Comparison of ENCODE assay signal across 9 cellular contexts in the genomic region with DNA sequence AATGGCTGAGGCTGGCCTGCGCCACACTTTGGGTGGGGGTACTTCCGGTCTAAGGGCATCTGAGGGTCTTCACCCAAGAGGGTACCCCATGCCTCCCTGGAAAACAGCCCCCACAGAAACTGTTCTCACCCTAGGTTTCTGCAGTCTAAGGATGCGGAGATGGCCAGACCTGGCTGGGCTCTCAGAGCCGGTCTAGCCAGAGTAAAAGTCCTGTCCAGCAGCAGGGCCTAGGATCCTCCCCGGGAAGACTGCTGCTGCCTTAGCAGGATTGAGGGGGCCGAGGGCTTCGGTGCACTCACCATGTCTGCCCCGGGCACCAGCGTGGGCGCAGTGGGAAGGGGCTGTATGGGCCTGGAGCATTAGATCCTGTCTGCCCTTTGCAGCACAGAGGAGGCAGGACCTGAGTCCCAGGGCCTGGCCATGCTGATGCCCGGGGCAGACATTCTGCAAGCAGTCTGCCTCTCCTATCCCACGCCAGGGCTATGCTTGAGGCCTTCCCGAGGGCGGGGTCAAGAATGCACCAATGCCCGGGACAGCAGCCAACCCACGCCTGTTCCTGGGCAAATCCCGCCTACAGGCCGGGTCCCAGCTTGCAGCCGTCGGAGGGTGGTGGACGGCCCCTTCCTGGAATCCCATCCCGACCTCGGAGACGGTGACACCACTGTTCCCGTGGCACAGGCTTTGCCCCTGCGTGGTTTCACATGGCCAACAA. TPM values are rescaled to one million over a fixed set of nuclear protein-coding genes. Genes with fewer than 3 reads are reported as not detected.
DNase-seq lines count a peak whose midpoint lies in the region; ATAC-seq and TF ChIP-seq lines count a peak whose summit lies in the region.
"Had no signal": no experiment of that assay in that cellular context is flagged by ENCODE, and none has a peak within 500 bp of the region (broad histone marks: within the 10 kb centered on the region; RNA-seq: fewer than 3 reads in every experiment).

No MANE protein-coding gene starts in this region.

- TF ChIP-seq CTCF in nephron progenitor cell (IDR thresholded peaks at IDR 0.05) (no peak), type B pancreatic cell (conservative IDR thresholded peaks at IDR 0.05) (no peak)

- H3K4me3 Mint-ChIP-seq in nephron progenitor cell (no peak overlapping the region), type B pancreatic cell (no peak overlapping the region)

- H3K27me3 Mint-ChIP-seq in nephron progenitor cell (ENCODE audit: low read depth, poor library complexity) (peaks cover 7% of the 10 kb centered on the region), type B pancreatic cell (no peaks in the 10 kb centered on the region)

- peaks cover 2% of the 10 kb centered on the region for H3K9me3 Mint-ChIP-seq in nephron progenitor cell
- H3K9me3 Mint-ChIP-seq in type B pancreatic cell: no peaks in the 10 kb centered on the region

- no peaks in the 10 kb centered on the region for H3K36me3 Mint-ChIP-seq in nephron progenitor cell (ENCODE audit: low read depth)
- no peaks in the 10 kb centered on the region for H3K36me3 Mint-ChIP-seq in type B pancreatic cell

- H3K27ac Mint-ChIP-seq in nephron progenitor cell (no peak overlapping the region), type B pancreatic cell (no peak overlapping the region)

- ATAC-seq in esophagus mucosa: peak; percentile 41

- DNase-seq in NCI-H82 (lab: John Stamatoyannopoulos, UW) (peak; percentile 22), NCI-H82 treated with DMSO at 0.1 percent for 48 hours (lab: John Stamatoyannopoulos, UW; ENCODE audit: unreplicated experiment) (no peak), mesenteric fat pad (ENCODE audit: low spot score) (peak; percentile 94), T-helper 1 cell (no peak), NCI-H69 (lab: John Stamatoyannopoulos, UW) (no peak), nephron progenitor cell (no peak), type B pancreatic cell (ENCODE audit: extremely low spot score, unreplicated experiment) (no peak)

- H3K4me1 Mint-ChIP-seq in nephron progenitor cell (peaks cover 50% of the 10 kb centered on the region), type B pancreatic cell (ENCODE audit: unreplicated experiment) (peaks cover 18% of the 10 kb centered on the region)

RNA-seq across cellular contexts. Expression of a gene that starts 54.7 kb away (rescaled TPM):
- 1.1 TPM for total RNA-seq in esophagus mucosa
- total RNA-seq in mesenteric fat pad: 8.5 TPM
- total RNA-seq in type B pancreatic cell (ENCODE audit: low replicate concordance): 8.9 and 9.4 TPM in 2 replicates

RNA-seq across cellular contexts. Expression of a gene that starts 55.8 kb away (rescaled TPM):
- total RNA-seq in esophagus mucosa (not detected), mesenteric fat pad (not detected), type B pancreatic cell (ENCODE audit: low replicate concordance) (0.31 TPM in 1 of 2 replicates, not detected in the other)
- total RNA-seq: T-helper 1 cell treated with Interleukin-12 subunit alpha and Interleukin-12 subunit beta and Interleukin-4 antibody, amounts not matched to agents 30 ng/mL and 1 ng/mL, for 36 hours had no signal

Comparison
In these comparisons a context has a peak if more than half of its experiments do, and no peak if none do; other contexts are left out.
1. DNase-seq: peak in NCI-H82 (single experiment) and mesenteric fat pad (single experiment); none in NCI-H82 treated with DMSO at 0.1 percent for 48 hours (single experiment), T-helper 1 cell (0 of 5), NCI-H69 (single experiment), nephron progenitor cell (single experiment) and type B pancreatic cell (single experiment).